Comparison of ENCODE assay signal across 17 cellular contexts in genomic region chr11:8356731-8357504, GRCh38.
DNase-seq lines count a peak whose midpoint lies in the region; ATAC-seq and TF ChIP-seq lines count a peak whose summit lies in the region.
"Had no signal": no experiment of that assay in that cellular context is flagged by ENCODE, and none has a peak within 500 bp of the region (broad histone marks: within the 10 kb centered on the region; RNA-seq: fewer than 3 reads in every experiment).

No MANE protein-coding gene starts in this region.

- no peak overlapping the region for H3K4me2 ChIP-seq in osteoblast (ENCODE audit: insufficient read depth, low read length)

- TF ChIP-seq CTCF in RWPE2 (IDR thresholded peaks at IDR 0.05; ENCODE audit: poor library complexity, severe bottlenecking) (no peak), osteoblast (IDR thresholded peaks at IDR 0.05; ENCODE audit: extremely low read depth, low read depth, low read length) (no peak)

- intact Hi-C loops in right cardiac atrium (cut with DNase I): no loop called here
- intact Hi-C loops in CD4-positive, alpha-beta memory T cell (cut with micrococcal nuclease): no loop called here

- H3K4me1 Mint-ChIP-seq in CD4-positive, alpha-beta memory T cell: peaks cover 0 to 5% (median 2%) of the 10 kb centered on the region in 4 donors

- no peak overlapping the region for H3K4me3 Mint-ChIP-seq in CD4-positive, alpha-beta memory T cell
- H3K4me3 Mint-ChIP-seq: activated CD8-positive, alpha-beta T cell treated with anti-CD3 and anti-CD28 coated beads for 36 hours; immature natural killer cell; stimulated activated memory B cell treated with anti-CD40 and anti-IgM and Interleukin-4, amounts not matched to agents 10 μg/mL and 1 μg/mL and 100 μg/mL, for 72 hours had no signal

- H3K36me3 Mint-ChIP-seq in CD4-positive, alpha-beta memory T cell: no peaks in the 10 kb centered on the region
- H3K36me3 Mint-ChIP-seq: immature natural killer cell; stimulated activated memory B cell treated with anti-CD40 and anti-IgM and Interleukin-4, amounts not matched to agents 10 μg/mL and 1 μg/mL and 100 μg/mL, for 72 hours had no signal

- H3K36me3 ChIP-seq in RWPE2 (ENCODE audit: low read depth) (no peaks in the 10 kb centered on the region), osteoblast (ENCODE audit: insufficient read depth, low read length) (no peaks in the 10 kb centered on the region)
- no peaks in the 10 kb centered on the region for H3K36me3 ChIP-seq in CD4-positive, alpha-beta memory T cell (ENCODE audit: insufficient read depth, low read length)
- H3K36me3 ChIP-seq: esophagus squamous epithelium had no signal

- no peak overlapping the region for H3K27ac ChIP-seq in RWPE2 (ENCODE audit: poor library complexity, severe bottlenecking)
- H3K27ac ChIP-seq in right cardiac atrium (ENCODE audit: low read length): peak overlapping the region; percentile 45
- H3K27ac ChIP-seq in osteoblast (ENCODE audit: low read depth, low read length): no peak overlapping the region
- H3K27ac ChIP-seq in CD4-positive, alpha-beta memory T cell (ENCODE audit: low read depth, low read length): no peak overlapping the region
- H3K27ac ChIP-seq: coronary artery had no signal

- no peaks in the 10 kb centered on the region for H3K27me3 ChIP-seq in RWPE2 (ENCODE audit: insufficient read depth, poor library complexity, severe bottlenecking)
- H3K27me3 ChIP-seq in right cardiac atrium (ENCODE audit: control insufficient read depth, insufficient read depth): no peaks in the 10 kb centered on the region
- peaks cover 23% of the 10 kb centered on the region for H3K27me3 ChIP-seq in osteoblast (ENCODE audit: insufficient read depth, low read length)
- no peaks in the 10 kb centered on the region for H3K27me3 ChIP-seq in CD4-positive, alpha-beta memory T cell (ENCODE audit: insufficient read depth, low read length)
- H3K27me3 ChIP-seq: esophagus squamous epithelium had no signal

- no peak for ATAC-seq in RWPE2 (ENCODE audit: low read depth)
- ATAC-seq in right cardiac atrium: peak; percentile 77 to 81
- ATAC-seq in GM19467 (IDR thresholded peaks at IDR 0.05; ENCODE audit: unreplicated experiment): no peak
- ATAC-seq: activated CD8-positive, alpha-beta T cell treated with anti-CD3 and anti-CD28 coated beads for 36 hours; stimulated activated memory B cell treated with anti-CD40 and anti-IgM and Interleukin-4, amounts not matched to agents 10 μg/mL and 1 μg/mL and 100 μg/mL, for 72 hours had no signal

- no peaks in the 10 kb centered on the region for H4K20me1 ChIP-seq in osteoblast (ENCODE audit: insufficient read depth, low read length)

- H3K9me3 Mint-ChIP-seq in CD4-positive, alpha-beta memory T cell: no peaks in the 10 kb centered on the region
- H3K9me3 Mint-ChIP-seq: activated CD8-positive, alpha-beta T cell treated with anti-CD3 and anti-CD28 coated beads for 36 hours; immature natural killer cell; stimulated activated memory B cell treated with anti-CD40 and anti-IgM and Interleukin-4, amounts not matched to agents 10 μg/mL and 1 μg/mL and 100 μg/mL, for 72 hours had no signal

- no peak overlapping the region for H3K4me3 ChIP-seq in RWPE2 (ENCODE audit: severe bottlenecking)
- H3K4me3 ChIP-seq in right cardiac atrium (ENCODE audit: low read length): no peak overlapping the region
- H3K4me3 ChIP-seq in osteoblast (ENCODE audit: insufficient read depth, low read length): no peak overlapping the region
- H3K4me3 ChIP-seq in CD4-positive, alpha-beta memory T cell (ENCODE audit: low read length in 2 of 2): no peak overlapping the region
- H3K4me3 ChIP-seq: coronary artery, esophagus squamous epithelium had no signal

- POLR2A ChIA-PET in CD4-positive, alpha-beta memory T cell (lab: Charles Lee; ENCODE audit: partially characterized antibody): no interaction called here

- 50% methylated on average over 29 of the region's 29 CpGs for WGBS in right cardiac atrium

- peaks cover 4 to 11% of the 10 kb centered on the region in 2 donors for H3K27me3 Mint-ChIP-seq in CD4-positive, alpha-beta memory T cell

- no peak overlapping the region for H3K27ac Mint-ChIP-seq in CD4-positive, alpha-beta memory T cell
- H3K27ac Mint-ChIP-seq: activated CD8-positive, alpha-beta T cell treated with anti-CD3 and anti-CD28 coated beads for 36 hours; immature natural killer cell; stimulated activated memory B cell treated with anti-CD40 and anti-IgM and Interleukin-4, amounts not matched to agents 10 μg/mL and 1 μg/mL and 100 μg/mL, for 72 hours had no signal

- H3K79me2 ChIP-seq in osteoblast (ENCODE audit: insufficient read depth, low read length): no peaks in the 10 kb centered on the region

- H2AFZ ChIP-seq in osteoblast (ENCODE audit: low read length): no peak overlapping the region

- DNase-seq in Ammon's horn (ENCODE audit: low spot score): peak; percentile 49
- DNase-seq in RWPE2 (ENCODE audit: low spot score): peak; percentile 46
- peak; percentile 54 to 86 (median 83) for DNase-seq in right cardiac atrium
- peak; percentile 78 for DNase-seq in osteoblast (ENCODE audit: insufficient read length, low spot score, missing footprints)
- DNase-seq in CD4-positive, alpha-beta memory T cell: no peak
- DNase-seq in SW480 (ENCODE audit: low spot score): no peak
- DNase-seq in NCI-H748 (lab: John Stamatoyannopoulos, UW; ENCODE audit: unreplicated experiment): no peak
- DNase-seq: activated CD8-positive, alpha-beta T cell treated with anti-CD3 and anti-CD28 coated beads for 36 hours; activated naive CD4-positive, alpha-beta T cell treated with Interleukin-2 at 50 U/mL for 16 hours; DMS53; esophagus squamous epithelium; immature natural killer cell; OCI-M1; T-helper 2 cell had no signal

- H3K4me1 ChIP-seq in RWPE2 (ENCODE audit: insufficient read depth, poor library complexity, severe bottlenecking) (no peaks in the 10 kb centered on the region), right cardiac atrium (ENCODE audit: control insufficient read depth, insufficient read depth, low read length) (no peaks in the 10 kb centered on the region), osteoblast (ENCODE audit: insufficient read depth, low read length) (no peaks in the 10 kb centered on the region)
- H3K4me1 ChIP-seq in CD4-positive, alpha-beta memory T cell (ENCODE audit: insufficient read depth, low read length): no peaks in the 10 kb centered on the region

- H3K9me3 ChIP-seq in RWPE2 (ENCODE audit: severe bottlenecking) (no peaks in the 10 kb centered on the region), right cardiac atrium (ENCODE audit: control insufficient read depth, low read length) (no peaks in the 10 kb centered on the region), osteoblast (ENCODE audit: low read depth, low read length) (no peaks in the 10 kb centered on the region)
- no peaks in the 10 kb centered on the region for H3K9me3 ChIP-seq in CD4-positive, alpha-beta memory T cell (ENCODE audit: control insufficient read depth in 1 of 2, low read length in 2 of 2)
- H3K9me3 ChIP-seq: esophagus squamous epithelium had no signal

- CTCF ChIA-PET in CD4-positive, alpha-beta memory T cell (lab: Charles Lee; ENCODE audit: partially characterized antibody): no interaction called here

Comparison
In these comparisons a context has a peak if more than half of its experiments do, and no peak if none do; other contexts are left out.
1. DNase-seq: peak in Ammon's horn (single experiment), RWPE2 (single experiment), right cardiac atrium (3 of 3) and osteoblast (single experiment); none in CD4-positive, alpha-beta memory T cell (0 of 5), SW480 (single experiment) and NCI-H748 (single experiment).
2. ATAC-seq: peak in right cardiac atrium (2 of 2); none in RWPE2 (single experiment) and GM19467 (single experiment).